In the genomic region with DNA sequence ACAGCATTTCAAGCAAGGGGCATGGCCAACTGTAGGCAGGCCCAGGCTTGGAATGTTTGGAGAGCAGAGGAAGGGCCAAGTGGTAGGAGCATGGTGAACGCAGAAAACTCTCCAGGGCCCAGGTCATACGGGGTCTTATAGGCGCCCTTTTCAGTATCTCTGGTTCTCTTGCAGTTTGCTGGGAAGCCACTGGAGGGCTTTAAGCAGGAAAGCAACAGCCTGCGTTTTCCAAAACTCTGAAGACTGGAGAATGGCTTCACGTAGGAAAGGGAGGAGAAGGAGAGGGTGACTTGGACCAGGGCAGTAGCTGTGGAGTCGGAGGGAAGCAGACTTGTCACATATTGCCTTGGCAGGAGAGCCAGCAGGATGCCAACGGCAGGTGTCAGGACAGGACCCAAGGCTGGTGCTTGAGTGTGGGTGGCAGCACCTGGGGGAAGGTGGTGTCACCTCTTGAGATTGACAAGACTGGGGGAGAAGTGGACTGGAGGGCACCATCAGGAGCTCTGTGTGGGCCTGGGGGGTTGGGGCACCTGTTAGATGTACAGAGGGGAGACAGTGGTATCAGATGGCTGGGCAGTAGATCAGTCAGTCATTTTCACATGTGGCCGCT, we compare ENCODE assay signal across 1 cellular context.
TF ChIP-seq lines count a peak whose summit lies in the region.

No MANE protein-coding gene starts in this region.

TF ChIP-seq in IMR-90, 13 proteins besides CTCF, POLR2A, EP300 and RAD21 (continued from another document):
- TF ChIP-seq MAFK (IDR thresholded peaks at IDR 0.05; ENCODE audit: low read depth, low read length) (no peak), USF2 (IDR thresholded peaks at IDR 0.05; ENCODE audit: low read depth, low read length) (no peak), ELK1 (IDR thresholded peaks at IDR 0.05; ENCODE audit: borderline replicate concordance, low read depth, low read length) (no peak), NFE2L2 (IDR thresholded peaks at IDR 0.05; ENCODE audit: low read depth, low read length) (no peak)
